In the genomic region with DNA sequence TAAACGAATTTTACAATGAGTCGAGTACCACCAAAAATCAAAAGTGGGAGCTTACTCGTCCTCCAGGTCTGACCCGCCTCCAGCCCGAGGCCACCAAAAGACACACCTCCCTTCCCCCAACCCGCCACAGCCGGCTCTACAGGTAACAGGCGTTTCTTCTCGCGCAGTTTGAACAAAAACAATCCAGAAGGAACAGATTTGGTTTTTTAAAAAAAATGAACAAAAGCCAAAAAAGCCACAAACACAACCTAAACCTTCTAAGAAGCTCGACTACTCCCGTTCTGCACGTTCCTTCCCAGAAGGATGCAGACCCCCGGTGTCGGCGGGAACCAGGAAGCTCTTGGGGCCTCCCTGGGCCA, we compare ENCODE assay signal across 8 cellular contexts. TPM values are rescaled to one million over a fixed set of nuclear protein-coding genes. Genes with fewer than 3 reads are reported as not detected.
DNase-seq lines count a peak whose midpoint lies in the region; ATAC-seq and TF ChIP-seq lines count a peak whose summit lies in the region.

No MANE protein-coding gene starts in this region.

- dilution Hi-C loops in mammary epithelial cell (cut with HindIII; ENCODE audit: low sequenced_read_pairs), result no loop called here

- peaks cover 3% of the 10 kb centered on the region for H3K4me1 ChIP-seq in mammary epithelial cell (ENCODE audit: insufficient read depth, low read length)
- H3K4me1 ChIP-seq in left lung, result peaks cover 5 to 38% of the 10 kb centered on the region in 2 donors

- H3K9me3 ChIP-seq in mammary epithelial cell (replicated peaks; ENCODE audit: insufficient read depth, low read length), result no peaks in the 10 kb centered on the region
- no peaks in the 10 kb centered on the region for H3K9me3 ChIP-seq in left lung

- DNase-seq in DMS153 treated with DMSO at 0.1 percent for 48 hours (lab: John Stamatoyannopoulos, UW; ENCODE audit: unreplicated experiment) (peak; percentile 41), T-helper 9 cell (peak; percentile 25), mammary epithelial cell (peak; percentile 56), left lung (peak; percentile 75 to 87), GOT3 (lab: John Stamatoyannopoulos, UW) (no peak)
- DNase-seq in Jurkat, Clone E6-1 (ENCODE audit: low read depth, low spot score), result peak; percentile 39
- DNase-seq in stimulated activated CD8-positive, alpha-beta memory T cell treated with anti-CD3 and anti-CD28 coated beads, Interleukin-12 subunit alpha, Interleukin-12 subunit beta, amount 100 ng/mL, for 4 hours (ENCODE audit: low read depth), result peak; percentile 32

- peak overlapping the region; percentile 99 for H2AFZ ChIP-seq in mammary epithelial cell (ENCODE audit: low read depth, low read length)

- ATAC-seq in GM21447 (IDR thresholded peaks at IDR 0.05; ENCODE audit: unreplicated experiment) (peak; percentile 55), left lung (peak; percentile 70)

- in situ Hi-C loops in mammary epithelial cell (cut with MboI; ENCODE audit: low sequenced_read_pairs in 2 of 2), result no loop called here

- peaks cover 53% of the 10 kb centered on the region for H3K79me2 ChIP-seq in mammary epithelial cell (ENCODE audit: insufficient read depth, low read length)

- no peaks in the 10 kb centered on the region for H3K36me3 ChIP-seq in mammary epithelial cell (ENCODE audit: insufficient read depth, low read length)
- no peaks in the 10 kb centered on the region for H3K36me3 ChIP-seq in left lung

- no peaks in the 10 kb centered on the region for H3K27me3 ChIP-seq in mammary epithelial cell (ENCODE audit: insufficient read depth, low read length)
- no peaks in the 10 kb centered on the region for H3K27me3 ChIP-seq in left lung

- H3K27ac ChIP-seq in mammary epithelial cell (ENCODE audit: insufficient read depth, low read depth, low read length) (peak overlapping the region; percentile 70), left lung (peak overlapping the region; percentile 94 to 98)

- H4K20me1 ChIP-seq in mammary epithelial cell (ENCODE audit: insufficient read depth, low read length), result no peaks in the 10 kb centered on the region

- intact Hi-C loops in mammary epithelial cell (cut with micrococcal nuclease), result loop anchor here (2.0 to 5.0 kb wide), 2 partner anchors 22 to 41 kb away; no protein-coding TSS in a partner anchor
- intact Hi-C loops in left lung (cut with DNase I), result no loop called here

- peak overlapping the region; percentile 86 for H3K4me3 ChIP-seq in Jurkat, Clone E6-1 (ENCODE audit: low read length)
- H3K4me3 ChIP-seq in mammary epithelial cell (replicated peaks in 1 of 3; ENCODE audit: insufficient read depth in 1 of 3, low read depth in 2 of 3, low read length in 3 of 3), result peak overlapping the region; percentile 92 to 99 (median 95)
- peak overlapping the region; percentile 78 to 99 for H3K4me3 ChIP-seq in left lung

- peak overlapping the region; percentile 90 for H3K9ac ChIP-seq in mammary epithelial cell (ENCODE audit: insufficient read depth, low read length)

- peak overlapping the region; percentile 78 for H3K4me2 ChIP-seq in mammary epithelial cell (ENCODE audit: insufficient read depth, low read depth, low read length)

- BruUV-seq in mammary epithelial cell (replicated peaks; lab: Mats Ljungman, UMichigan), result no TSS peak

- TF ChIP-seq CTCF in mammary epithelial cell (conservative IDR thresholded peaks at IDR 0.05 in 1 of 2, IDR thresholded peaks at IDR 0.05 in 1 of 2; ENCODE audit: extremely low read depth in 1 of 2, insufficient read depth in 1 of 2, low read depth in 1 of 2, low read length in 2 of 2) (no peak), left lung (IDR thresholded peaks at IDR 0.05) (no peak)

- CTCF ChIA-PET in mammary epithelial cell (lab: Charles Lee; ENCODE audit: low non-redundant PET), result no interaction called here

- WGBS in mammary epithelial cell (ENCODE audit: low coverage, missing lambda C conversion rate), result 1% methylated on average over 16 of the region's 16 CpGs

RNA-seq across cellular contexts. Expression of a gene that starts 0.7 kb away (rescaled TPM):
- 30.0 TPM for polyA plus RNA-seq in Jurkat, Clone E6-1 (2012; ENCODE audit: insufficient read depth, insufficient read length)
- 10 to 100 TPM; 53.7 to 68.3 TPM for total RNA-seq in mammary epithelial cell
- polyA plus RNA-seq in mammary epithelial cell, result 24.1 TPM
- polyA minus RNA-seq in mammary epithelial cell, result 58.4 TPM
- 100 to 1,000 TPM; 113 to 114 TPM for total RNA-seq in left lung
